In the genomic region with DNA sequence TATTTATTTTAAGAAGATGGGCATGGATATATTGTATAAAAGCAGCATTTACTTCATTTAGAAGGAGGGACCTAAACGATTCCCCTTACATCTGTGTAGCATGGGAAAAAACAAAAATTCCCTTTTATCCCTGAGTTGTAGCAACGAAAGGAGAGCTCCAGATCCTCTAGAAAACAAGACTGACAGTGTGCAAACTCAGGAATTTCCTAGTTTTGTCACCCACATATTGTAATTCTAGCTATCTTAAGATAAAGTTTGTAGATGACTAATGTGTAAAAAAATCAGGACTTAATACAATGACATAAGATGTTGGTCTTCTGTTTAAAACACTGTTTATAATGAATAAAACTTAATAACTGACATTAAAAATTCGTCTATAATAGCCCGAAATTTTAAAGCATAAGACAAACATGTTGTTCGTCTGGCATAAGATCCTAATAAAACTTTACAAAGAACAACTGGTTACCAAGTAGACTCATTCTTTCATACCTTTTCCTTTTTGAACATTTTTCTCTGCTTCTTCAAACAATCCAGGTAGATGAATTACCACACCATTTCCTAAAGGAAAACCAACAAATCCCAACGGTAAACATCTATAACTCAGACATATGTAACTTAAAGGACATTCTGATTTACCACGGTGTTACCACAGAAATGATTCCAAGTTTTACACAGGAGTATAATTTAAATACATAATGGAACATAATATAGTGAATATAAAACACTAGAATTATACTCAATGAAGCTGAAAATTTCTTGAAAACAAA, we compare ENCODE assay signal across 16 cellular contexts. TPM values are rescaled to one million over a fixed set of nuclear protein-coding genes. Genes with fewer than 3 reads are reported as not detected.
A peak's percentile ranks its signal among the peaks of the same experiment; 100 is the strongest.
DNase-seq lines count a peak whose midpoint lies in the region; ATAC-seq, FAIRE-seq and TF ChIP-seq lines count a peak whose summit lies in the region.
"Had no signal": no experiment of that assay in that cellular context is flagged by ENCODE, and none has a peak within 500 bp of the region (broad histone marks: within the 10 kb centered on the region; RNA-seq: fewer than 3 reads in every experiment).

No MANE protein-coding gene starts in this region.

- POLR2A ChIA-PET in AG04450 (lab: Yijun Ruan, JAX), result interaction anchor here (0.6 to 1.0 kb wide), 2 partner anchors 9 to 1166 kb away, joined by 3 read pairs; no protein-coding TSS in a partner anchor

- no peak for ATAC-seq in HG02973 (IDR thresholded peaks at IDR 0.05; ENCODE audit: unreplicated experiment)
- ATAC-seq: left lobe of liver had no signal

- H3K27me3 ChIP-seq in AG04450 (ENCODE audit: control insufficient read depth, insufficient read depth, low read length), result no peaks in the 10 kb centered on the region
- H3K27me3 ChIP-seq in astrocyte (ENCODE audit: insufficient read depth, low read length), result no peaks in the 10 kb centered on the region
- H3K27me3 ChIP-seq: Peyer's patch had no signal

- H3K9ac ChIP-seq in astrocyte (ENCODE audit: low read length), result peak overlapping the region; percentile 73

- H3K4me2 ChIP-seq in astrocyte (ENCODE audit: low read length), result peak overlapping the region; percentile 72

- H3K27me3 Mint-ChIP-seq in astrocyte (ENCODE audit: low read depth, unreplicated experiment), result no peaks in the 10 kb centered on the region
- H3K27me3 Mint-ChIP-seq: CD4-positive, alpha-beta T cell had no signal

- CTCF ChIA-PET in AG04450 (lab: Charles Lee), result interaction anchor here (0.6 to 1.1 kb wide), 2 partner anchors 53 to 62 kb away, joined by 3 to 6 read pairs; no protein-coding TSS in a partner anchor

- peaks cover 6% of the 10 kb centered on the region for H3K36me3 ChIP-seq in astrocyte (ENCODE audit: insufficient read depth, low read length)

- no peaks in the 10 kb centered on the region for H4K20me1 ChIP-seq in astrocyte (ENCODE audit: insufficient read depth, low read length)

- no peak overlapping the region for H2AFZ ChIP-seq in astrocyte (ENCODE audit: low read depth, low read length)

- DNase-seq in AG04450 (ENCODE audit: low read depth, low spot score) (no peak), HCEC 1CT (peak; percentile 60), astrocyte (ENCODE audit: low read depth) (peak; percentile 72), SW480 (ENCODE audit: low spot score) (no peak), NCI-H187 (lab: John Stamatoyannopoulos, UW) (no peak), NCI-H1417 treated with DMSO at 0.1 percent for 48 hours (lab: John Stamatoyannopoulos, UW) (no peak)
- DNase-seq: CD4-positive, alpha-beta T cell; MM.1S; NCI-H446 treated with DMSO at 0.1 percent for 48 hours; nucleus accumbens; Peyer's patch had no signal

- H3K4me3 ChIP-seq in AG04450 (ENCODE audit: low read depth, low read length) (no peak overlapping the region), astrocyte (ENCODE audit: insufficient read depth, low read depth, low read length) (peak overlapping the region; percentile 6)
- H3K4me3 ChIP-seq: coronary artery, Peyer's patch had no signal

- no peak for FAIRE-seq in astrocyte (lab: Jason Lieb, UNC)
- peak; percentile 88 for FAIRE-seq in islet of Langerhans (lab: Jason Lieb, UNC)

- peaks cover 29% of the 10 kb centered on the region for H3K4me1 ChIP-seq in astrocyte (ENCODE audit: insufficient read depth, low read length)

- peaks cover 37% of the 10 kb centered on the region for H3K4me1 Mint-ChIP-seq in astrocyte (ENCODE audit: low read depth, unreplicated experiment)

- H3K27ac ChIP-seq in AG04450 (ENCODE audit: low read depth, low read length) (peak overlapping the region; percentile 66), astrocyte (ENCODE audit: low read depth, low read length) (peak overlapping the region; percentile 90)
- H3K27ac ChIP-seq: VCaP had no signal

- H3K36me3 Mint-ChIP-seq in astrocyte (ENCODE audit: low read depth, unreplicated experiment), result peaks cover 3% of the 10 kb centered on the region

- TF ChIP-seq CTCF in AG04450 (IDR thresholded peaks at IDR 0.05; ENCODE audit: low read depth, low read length), result no peak
- no peak for TF ChIP-seq CTCF in astrocyte (IDR thresholded peaks at IDR 0.05; ENCODE audit: insufficient read depth, low read depth, low read length)

- no peaks in the 10 kb centered on the region for H3K9me3 ChIP-seq in AG04450 (ENCODE audit: control insufficient read depth, insufficient read depth, low read length)
- no peaks in the 10 kb centered on the region for H3K9me3 ChIP-seq in astrocyte (ENCODE audit: insufficient read depth, low read depth, low read length)
- H3K9me3 ChIP-seq: Peyer's patch had no signal

- peak overlapping the region; percentile 98 for H3K27ac Mint-ChIP-seq in astrocyte (ENCODE audit: unreplicated experiment)
- H3K27ac Mint-ChIP-seq: CD4-positive, alpha-beta T cell had no signal

- no peaks in the 10 kb centered on the region for H3K9me3 Mint-ChIP-seq in astrocyte (ENCODE audit: unreplicated experiment)
- H3K9me3 Mint-ChIP-seq: CD4-positive, alpha-beta T cell had no signal

- H3K4me3 Mint-ChIP-seq in astrocyte (ENCODE audit: unreplicated experiment), result peak overlapping the region; percentile 54
- H3K4me3 Mint-ChIP-seq: CD4-positive, alpha-beta T cell had no signal

- H3K79me2 ChIP-seq in astrocyte (ENCODE audit: insufficient read depth, low read length), result peaks cover 37% of the 10 kb centered on the region

RNA-seq across cellular contexts. Expression of a gene that starts 15.2 kb away (rescaled TPM):
- polyA plus RNA-seq in AG04450 (2011; rRNA removed), result 33.7 and 50.5 TPM in 2 replicates
- 11.8 and 20.6 TPM in 2 replicates for polyA minus RNA-seq in AG04450 (2011; rRNA and poly(A)+ RNA removed)
- 53.9 and 54.4 TPM in 2 replicates for total RNA-seq in astrocyte

RNA-seq across cellular contexts. Expression of a gene that starts 24.6 kb away (rescaled TPM):
- 0.36 and 0.58 TPM in 2 replicates for polyA plus RNA-seq in AG04450 (2011; rRNA removed)
- polyA minus RNA-seq in AG04450 (2011; rRNA and poly(A)+ RNA removed), result 0.92 and 1.1 TPM in 2 replicates
- total RNA-seq in astrocyte, result 1.1 TPM in 2 replicates

Comparison
In these comparisons a context has a peak if more than half of its experiments do, and no peak if none do; other contexts are left out.
1. DNase-seq: peak in HCEC 1CT (single experiment) and astrocyte (single experiment); none in AG04450 (single experiment), SW480 (single experiment), NCI-H187 (0 of 2) and NCI-H1417 treated with DMSO at 0.1 percent for 48 hours (single experiment).